In genomic region chr2:102540882-102541281, GRCh38 we compare ENCODE assay signal across 24 cellular contexts.
DNase-seq lines count a peak whose midpoint lies in the region; ATAC-seq and TF ChIP-seq lines count a peak whose summit lies in the region.
"Had no signal": no experiment of that assay in that cellular context is flagged by ENCODE, and none has a peak within 500 bp of the region (broad histone marks: within the 10 kb centered on the region; RNA-seq: fewer than 3 reads in every experiment).

No MANE protein-coding gene starts in this region.

- no peak overlapping the region for H3K4me3 ChIP-seq in mucosa of stomach (ENCODE audit: low read length)
- no peak overlapping the region for H3K4me3 ChIP-seq in tibial artery
- no peak overlapping the region for H3K4me3 ChIP-seq in CD4-positive, alpha-beta memory T cell (ENCODE audit: low read length in 2 of 2)
- H3K4me3 ChIP-seq: cardiac muscle cell, GM12878, spleen had no signal

- peaks cover 36% of the 10 kb centered on the region for H3K4me1 ChIP-seq in mucosa of stomach (ENCODE audit: control insufficient read depth, insufficient read depth, low read length)
- no peaks in the 10 kb centered on the region for H3K4me1 ChIP-seq in tibial artery
- H3K4me1 ChIP-seq in CD4-positive, alpha-beta memory T cell (ENCODE audit: insufficient read depth, low read length) = no peaks in the 10 kb centered on the region
- H3K4me1 ChIP-seq: spleen had no signal

- H3K27me3 ChIP-seq in mucosa of stomach (ENCODE audit: control insufficient read depth, insufficient read depth, low read length) (no peaks in the 10 kb centered on the region), tibial artery (no peaks in the 10 kb centered on the region)
- peaks cover 3% of the 10 kb centered on the region for H3K27me3 ChIP-seq in CD4-positive, alpha-beta memory T cell (ENCODE audit: insufficient read depth, low read length)
- H3K27me3 ChIP-seq: cardiac muscle cell had no signal

- no peaks in the 10 kb centered on the region for H3K27me3 Mint-ChIP-seq in glutamatergic neuron (ENCODE audit: unreplicated experiment)
- peaks cover 5 to 9% of the 10 kb centered on the region in 2 donors for H3K27me3 Mint-ChIP-seq in CD4-positive, alpha-beta memory T cell

- H3K4me3 Mint-ChIP-seq in glutamatergic neuron (ENCODE audit: unreplicated experiment) = no peak overlapping the region
- no peak overlapping the region for H3K4me3 Mint-ChIP-seq in CD4-positive, alpha-beta memory T cell
- H3K4me3 Mint-ChIP-seq: activated CD4-positive, alpha-beta T cell treated with anti-CD3 and anti-CD28 coated beads, Interleukin-2, amount 10 ng/mL, durations not matched to agents 7 days and 5 days; H9; naive B cell; stimulated activated effector memory CD8-positive, alpha-beta T cell treated with anti-CD3 and anti-CD28 coated beads, Interleukin-12 subunit alpha, Interleukin-12 subunit beta, amount 100 ng/mL, for 72 hours had no signal

- DNase-seq in left ventricle myocardium superior (no peak), Right ventricle myocardium superior (no peak), ureter (ENCODE audit: low spot score) (peak; percentile 72), glutamatergic neuron (no peak), tibial artery (no peak)
- DNase-seq in CD4-positive, alpha-beta memory T cell = no peak
- DNase-seq: ACHN; activated CD4-positive, alpha-beta T cell treated with anti-CD3 and anti-CD28 coated beads, Interleukin-2, amount 10 ng/mL, durations not matched to agents 7 days and 5 days; activated naive CD4-positive, alpha-beta T cell treated with Interleukin-2 at 50 U/mL for 16 hours; activated T-cell treated with anti-CD3 and anti-CD28 coated beads, Interleukin-2, amount 50 U/mL, for 48 hours; dermis blood vessel endothelial cell; H9; Karpas-422; naive B cell; NCI-H187 treated with DMSO at 0.1 percent for 48 hours; NCI-H524 treated with DMSO at 0.1 percent for 48 hours; nucleus accumbens; spleen; stimulated activated CD4-positive, alpha-beta T cell treated with anti-CD3 and anti-CD28 coated beads, Interleukin-2, amount 100 ng/mL, for 48 hours had no signal

- no peaks in the 10 kb centered on the region for H3K9me3 Mint-ChIP-seq in glutamatergic neuron (ENCODE audit: unreplicated experiment)
- H3K9me3 Mint-ChIP-seq in CD4-positive, alpha-beta memory T cell = no peaks in the 10 kb centered on the region
- H3K9me3 Mint-ChIP-seq: activated CD4-positive, alpha-beta T cell treated with anti-CD3 and anti-CD28 coated beads, Interleukin-2, amount 10 ng/mL, durations not matched to agents 7 days and 5 days; H9; naive B cell; stimulated activated effector memory CD8-positive, alpha-beta T cell treated with anti-CD3 and anti-CD28 coated beads, Interleukin-12 subunit alpha, Interleukin-12 subunit beta, amount 100 ng/mL, for 72 hours had no signal

- POLR2A ChIA-PET in CD4-positive, alpha-beta memory T cell (lab: Charles Lee; ENCODE audit: partially characterized antibody) = no interaction called here

- H3K36me3 Mint-ChIP-seq in glutamatergic neuron (ENCODE audit: unreplicated experiment) = no peaks in the 10 kb centered on the region
- H3K36me3 Mint-ChIP-seq in CD4-positive, alpha-beta memory T cell = no peaks in the 10 kb centered on the region
- H3K36me3 Mint-ChIP-seq: naive B cell; stimulated activated effector memory CD8-positive, alpha-beta T cell treated with anti-CD3 and anti-CD28 coated beads, Interleukin-12 subunit alpha, Interleukin-12 subunit beta, amount 100 ng/mL, for 72 hours had no signal

- H3K9me3 ChIP-seq in mucosa of stomach (ENCODE audit: control insufficient read depth, low read length) = no peaks in the 10 kb centered on the region
- H3K9me3 ChIP-seq in tibial artery = no peaks in the 10 kb centered on the region
- no peaks in the 10 kb centered on the region for H3K9me3 ChIP-seq in CD4-positive, alpha-beta memory T cell (ENCODE audit: control insufficient read depth in 1 of 2, low read length in 2 of 2)
- H3K9me3 ChIP-seq: spleen had no signal

- ATAC-seq in left ventricle myocardium superior = peak; percentile 28
- no peak for ATAC-seq in Right ventricle myocardium superior (ENCODE audit: poor library complexity)
- peak; percentile 99 for ATAC-seq in esophagus mucosa
- ATAC-seq: GM12878; stimulated activated effector memory CD8-positive, alpha-beta T cell treated with anti-CD3 and anti-CD28 coated beads, Interleukin-12 subunit alpha, Interleukin-12 subunit beta, amount 100 ng/mL, for 72 hours had no signal

- H3K4me1 Mint-ChIP-seq in glutamatergic neuron (ENCODE audit: low read depth, unreplicated experiment) = no peaks in the 10 kb centered on the region
- H3K4me1 Mint-ChIP-seq in CD4-positive, alpha-beta memory T cell = no peaks in the 10 kb centered on the region
- H3K4me1 Mint-ChIP-seq: activated CD4-positive, alpha-beta T cell treated with anti-CD3 and anti-CD28 coated beads, Interleukin-2, amount 10 ng/mL, durations not matched to agents 7 days and 5 days; H9; naive B cell; stimulated activated effector memory CD8-positive, alpha-beta T cell treated with anti-CD3 and anti-CD28 coated beads, Interleukin-12 subunit alpha, Interleukin-12 subunit beta, amount 100 ng/mL, for 72 hours had no signal

- peak overlapping the region; percentile 33 for H3K9ac ChIP-seq in mucosa of stomach (ENCODE audit: low read length)

- intact Hi-C loops in left ventricle myocardium superior (cut with micrococcal nuclease) (no loop called here), Right ventricle myocardium superior (cut with DNase I) (no loop called here), tibial artery (cut with DNase I; ENCODE audit: low total_unique reads) (no loop called here)
- intact Hi-C loops in CD4-positive, alpha-beta memory T cell (cut with micrococcal nuclease) = no loop called here

- CTCF ChIA-PET in CD4-positive, alpha-beta memory T cell (lab: Charles Lee; ENCODE audit: partially characterized antibody) = no interaction called here

- H3K27ac ChIP-seq in tibial artery = no peak overlapping the region
- no peak overlapping the region for H3K27ac ChIP-seq in CD4-positive, alpha-beta memory T cell (ENCODE audit: low read depth, low read length)
- H3K27ac ChIP-seq: cardiac muscle cell, spleen had no signal

- H3K36me3 ChIP-seq in mucosa of stomach (ENCODE audit: control insufficient read depth, insufficient read depth, low read length) (no peaks in the 10 kb centered on the region), tibial artery (no peaks in the 10 kb centered on the region)
- H3K36me3 ChIP-seq in CD4-positive, alpha-beta memory T cell (ENCODE audit: insufficient read depth, low read length) = no peaks in the 10 kb centered on the region
- H3K36me3 ChIP-seq: cardiac muscle cell, spleen had no signal

- TF ChIP-seq CTCF in glutamatergic neuron (IDR thresholded peaks at IDR 0.05; ENCODE audit: partially characterized antibody, unreplicated experiment) (no peak), tibial artery (IDR thresholded peaks at IDR 0.05) (no peak)

- H3K27ac Mint-ChIP-seq in glutamatergic neuron (ENCODE audit: unreplicated experiment) = no peak overlapping the region
- no peak overlapping the region for H3K27ac Mint-ChIP-seq in CD4-positive, alpha-beta memory T cell
- H3K27ac Mint-ChIP-seq: activated CD4-positive, alpha-beta T cell treated with anti-CD3 and anti-CD28 coated beads, Interleukin-2, amount 10 ng/mL, durations not matched to agents 7 days and 5 days; H9; naive B cell; stimulated activated effector memory CD8-positive, alpha-beta T cell treated with anti-CD3 and anti-CD28 coated beads, Interleukin-12 subunit alpha, Interleukin-12 subunit beta, amount 100 ng/mL, for 72 hours had no signal
